13 cellular contexts compared by ENCODE assay signal in genomic region chr7:41889040-41889439, GRCh38.
A peak's percentile ranks its signal among the peaks of the same experiment; 100 is the strongest.
DNase-seq lines count a peak whose midpoint lies in the region; ATAC-seq and TF ChIP-seq lines count a peak whose summit lies in the region.
"Had no signal": no experiment of that assay in that cellular context is flagged by ENCODE, and none has a peak within 500 bp of the region (broad histone marks: within the 10 kb centered on the region; RNA-seq: fewer than 3 reads in every experiment).

No MANE protein-coding gene starts in this region.

- peaks cover 56% of the 10 kb centered on the region for H3K4me1 Mint-ChIP-seq in stimulated activated memory B cell treated with anti-CD40 and anti-IgM and Interleukin-4, amounts not matched to agents 10 μg/mL and 1 μg/mL and 100 μg/mL, for 72 hours

- no peaks in the 10 kb centered on the region for H3K27me3 Mint-ChIP-seq in stimulated activated memory B cell treated with anti-CD40 and anti-IgM and Interleukin-4, amounts not matched to agents 10 μg/mL and 1 μg/mL and 100 μg/mL, for 72 hours

- no peaks in the 10 kb centered on the region for H3K79me2 ChIP-seq in OCI-LY7 (ENCODE audit: insufficient read depth, low read depth, low read length)

- no peak overlapping the region for H2AFZ ChIP-seq in OCI-LY7 (ENCODE audit: low read length)

- no peaks in the 10 kb centered on the region for H3K9me3 Mint-ChIP-seq in stimulated activated memory B cell treated with anti-CD40 and anti-IgM and Interleukin-4, amounts not matched to agents 10 μg/mL and 1 μg/mL and 100 μg/mL, for 72 hours

- no peak overlapping the region for H3K4me3 ChIP-seq in OCI-LY7 (ENCODE audit: low read depth, low read length, poor library complexity, severe bottlenecking)
- H3K4me3 ChIP-seq: cardiac muscle cell had no signal

- no peak for TF ChIP-seq CTCF in OCI-LY7 (conservative IDR thresholded peaks at IDR 0.05; ENCODE audit: low read length)

- H3K27ac ChIP-seq in OCI-LY7 (ENCODE audit: low read depth, low read length, poor library complexity, severe bottlenecking) = no peak overlapping the region
- H3K27ac ChIP-seq: cardiac muscle cell had no signal

- BruUV-seq in OCI-LY7 (replicated peaks; lab: Mats Ljungman, UMichigan) = no TSS peak

- H3K36me3 Mint-ChIP-seq in stimulated activated memory B cell treated with anti-CD40 and anti-IgM and Interleukin-4, amounts not matched to agents 10 μg/mL and 1 μg/mL and 100 μg/mL, for 72 hours = no peaks in the 10 kb centered on the region

- intact Hi-C loops in OCI-LY7 (cut with micrococcal nuclease; ENCODE audit: unreplicated experiment) = no loop called here

- no peaks in the 10 kb centered on the region for H3K9me3 ChIP-seq in OCI-LY7 (ENCODE audit: low read length)

- H4K20me1 ChIP-seq in OCI-LY7 (ENCODE audit: insufficient read depth, low read length) = no peaks in the 10 kb centered on the region

- CTCF ChIA-PET in OCI-LY7 (lab: Charles Lee; ENCODE audit: unreplicated experiment) = no interaction called here

- peak; percentile 62 for ATAC-seq in GM18907 (IDR thresholded peaks at IDR 0.05; ENCODE audit: unreplicated experiment)
- peak; percentile 63 for ATAC-seq in GM21576 (IDR thresholded peaks at IDR 0.05; ENCODE audit: unreplicated experiment)
- ATAC-seq in HG03571 (IDR thresholded peaks at IDR 0.05; ENCODE audit: unreplicated experiment) = peak; percentile 62
- ATAC-seq in stimulated activated memory B cell treated with anti-CD40 and anti-IgM and Interleukin-4, amounts not matched to agents 10 μg/mL and 1 μg/mL and 100 μg/mL, for 72 hours = peak; percentile 74
- ATAC-seq in HG02763 (IDR thresholded peaks at IDR 0.05; ENCODE audit: unreplicated experiment) = no peak
- ATAC-seq: HCT116 had no signal

- POLR2A ChIA-PET in OCI-LY7 (lab: Charles Lee) = no interaction called here

- DNase-seq in midbrain (lab: John Stamatoyannopoulos, UW) = no peak
- DNase-seq in OCI-LY7 (ENCODE audit: low spot score) = no peak
- DNase-seq: NCI-H524; SHP77 treated with DMSO at 0.1 percent for 48 hours; stimulated activated CD4-positive, alpha-beta T cell treated with anti-CD3 and anti-CD28 coated beads, Interleukin-4, amount 100 ng/mL, for 1 hour had no signal

- H3K4me2 ChIP-seq in OCI-LY7 (ENCODE audit: low read length) = no peak overlapping the region

- H3K4me1 ChIP-seq in OCI-LY7 (ENCODE audit: insufficient read depth, low read length, poor library complexity, severe bottlenecking) = no peaks in the 10 kb centered on the region

- no peaks in the 10 kb centered on the region for H3K36me3 ChIP-seq in OCI-LY7 (ENCODE audit: insufficient read depth, low read length)
- H3K36me3 ChIP-seq: cardiac muscle cell had no signal

- H3K27ac Mint-ChIP-seq in stimulated activated memory B cell treated with anti-CD40 and anti-IgM and Interleukin-4, amounts not matched to agents 10 μg/mL and 1 μg/mL and 100 μg/mL, for 72 hours = peak overlapping the region; percentile 76

- H3K4me3 Mint-ChIP-seq in stimulated activated memory B cell treated with anti-CD40 and anti-IgM and Interleukin-4, amounts not matched to agents 10 μg/mL and 1 μg/mL and 100 μg/mL, for 72 hours = peak overlapping the region; percentile 29
- H3K4me3 Mint-ChIP-seq: activated T-helper 1 cell treated with anti-CD3 and anti-CD28 coated beads, Interleukin-12 subunit alpha, Interleukin-12 subunit beta, Interleukin-2, Interleukin-4 antibody, amounts not matched to agents 30 ng/mL and 10 ng/mL and 1 ng/mL, durations not matched to agents 14 hours and 24 hours and 36 hours had no signal

- no peaks in the 10 kb centered on the region for H3K9me2 ChIP-seq in OCI-LY7 (ENCODE audit: insufficient read depth, low read length)
